8 cellular contexts compared by ENCODE assay signal in genomic region chr9:132879443-132880310, GRCh38. TPM values are rescaled to one million over a fixed set of nuclear protein-coding genes. Genes with fewer than 3 reads are reported as not detected.
DNase-seq lines count a peak whose midpoint lies in the region; ATAC-seq, FAIRE-seq and TF ChIP-seq lines count a peak whose summit lies in the region.

No MANE protein-coding gene starts in this region.

- no peaks in the 10 kb centered on the region for H3K27me3 Mint-ChIP-seq in natural killer cell treated with Interleukin-12 subunit alpha and Interleukin-12 subunit beta and Interleukin-15 and Interleukin-18, amount 100 ng/mL, for 72 hours

- TF ChIP-seq CTCF in GM12878 (IDR thresholded peaks at IDR 0.05 in 2 of 3, conservative IDR thresholded peaks at IDR 0.05 in 1 of 3; ENCODE audit: control insufficient read depth in 2 of 3, extremely low read depth in 1 of 3, insufficient read depth in 1 of 3, low read depth in 3 of 3, low read length in 3 of 3) = no peak

- H3K4me3 Mint-ChIP-seq in natural killer cell treated with Interleukin-12 subunit alpha and Interleukin-12 subunit beta and Interleukin-15 and Interleukin-18, amount 100 ng/mL, for 72 hours = peak overlapping the region; percentile 87

- H3K4me3 ChIP-seq in BLaER1 (no peak overlapping the region), HUES64 (ENCODE audit: low read length) (0 out of 2 replicates have a peak overlapping the region, but pooled peaks have one; percentile 92), GM12878 (no peak overlapping the region)

- no peaks in the 10 kb centered on the region for H3K9me3 Mint-ChIP-seq in natural killer cell treated with Interleukin-12 subunit alpha and Interleukin-12 subunit beta and Interleukin-15 and Interleukin-18, amount 100 ng/mL, for 72 hours

- SMC1A ChIA-PET in GM12878 (lab: Charles Lee; ENCODE audit: uncharacterized antibody, unreplicated experiment) = interaction anchor here (0.7 to 0.8 kb wide), 2 partner anchors 14 to 92 kb away, joined by 3 read pairs; no protein-coding TSS in a partner anchor

- no peak for DNase-seq in GM12878 (ENCODE audit: low read depth, low spot score)
- no peak for DNase-seq in natural killer cell treated with Interleukin-12 subunit alpha and Interleukin-12 subunit beta and Interleukin-15 and Interleukin-18, amount 100 ng/mL, for 72 hours (ENCODE audit: low spot score)
- no peak for DNase-seq in HUDEP-2 (lab: John Stamatoyannopoulos, UW; ENCODE audit: unreplicated experiment in 76 of 76)
- no peak for DNase-seq in NCI-H2081 treated with DMSO at 0.1 percent for 48 hours (lab: John Stamatoyannopoulos, UW)
- no peak for DNase-seq in NCI-H1694 treated with DMSO at 0.1 percent for 48 hours (lab: John Stamatoyannopoulos, UW)
- no peak for DNase-seq in DMS79 treated with DMSO at 0.1 percent for 48 hours (lab: John Stamatoyannopoulos, UW)

- H3K27me3 ChIP-seq in BLaER1 (no peaks in the 10 kb centered on the region), HUES64 (ENCODE audit: insufficient read depth, low read length) (peaks cover 22% of the 10 kb centered on the region), GM12878 (replicated peaks in 1 of 2; ENCODE audit: control insufficient read depth in 2 of 2, insufficient read depth in 2 of 2, low read length in 1 of 2) (0 out of 4 replicates have a peak, but pooled peaks cover 0 to 4% of the 10 kb centered on the region in 2 experiments)

- H3K4me1 Mint-ChIP-seq in natural killer cell treated with Interleukin-12 subunit alpha and Interleukin-12 subunit beta and Interleukin-15 and Interleukin-18, amount 100 ng/mL, for 72 hours (ENCODE audit: low read depth in 2 of 2) = peaks cover 11 to 14% of the 10 kb centered on the region in 2 donors

- TF ChIP-seq POLR2A in GM12878 (IDR thresholded peaks at IDR 0.05; ENCODE audit: low read depth, low read length) = no peak

- TF ChIP-seq EP300 in GM12878 (IDR thresholded peaks at IDR 0.05; ENCODE audit: borderline replicate concordance in 1 of 2, control insufficient read depth in 1 of 2, low read depth in 2 of 2, low read length in 2 of 2) = no peak

- in situ Hi-C loops in GM12878 (cut with MboI) = no loop called here

- WGBS in HUES64 = 86% methylated on average over 6 of the region's 7 CpGs
- whole genome bisulfite sequencing in GM12878 (ENCODE audit: insufficient coverage, insufficient replicate concordance, low lambda C conversion rate, missing lambda C conversion rate) = 45% methylated on average over 7 of the region's 7 CpGs

- POLR2A ChIA-PET in GM12878 (lab: Charles Lee) = no interaction called here

- CTCF ChIA-PET in GM12878 (lab: Yijun Ruan, JAX) = interaction anchor here (6.1 kb wide), 1 partner anchor 22 kb away, joined by 32 read pairs; no protein-coding TSS in a partner anchor

- no peak for TF ChIP-seq RAD21 in GM12878 (IDR thresholded peaks at IDR 0.05; ENCODE audit: insufficient read depth, low read depth, low read length)

- RAD21 ChIA-PET in GM12878 (lab: Charles Lee; ENCODE audit: unreplicated experiment) = no interaction called here

- no peaks in the 10 kb centered on the region for H3K79me2 ChIP-seq in GM12878 (ENCODE audit: control insufficient read depth, insufficient read depth, low read length)

- H3K27ac ChIP-seq in BLaER1 (peak overlapping the region; percentile 45; the same call in 1 of the 2 replicates), HUES64 (ENCODE audit: low read depth, low read length) (no peak overlapping the region), GM12878 (ENCODE audit: control insufficient read depth, insufficient read depth) (no peak overlapping the region)

- no TSS peak for BruUV-seq in GM12878 (replicated peaks; lab: Mats Ljungman, UMichigan)

- intact Hi-C loops in GM12878 (cut with micrococcal nuclease; ENCODE audit: unreplicated experiment) = no loop called here

- H3K27ac Mint-ChIP-seq in natural killer cell treated with Interleukin-12 subunit alpha and Interleukin-12 subunit beta and Interleukin-15 and Interleukin-18, amount 100 ng/mL, for 72 hours = peak overlapping the region; percentile 50 to 84

- ATAC-seq in GM12878 = no peak
- ATAC-seq in natural killer cell treated with Interleukin-12 subunit alpha and Interleukin-12 subunit beta and Interleukin-15 and Interleukin-18, amount 100 ng/mL, for 72 hours = no peak

- H3K36me3 Mint-ChIP-seq in natural killer cell treated with Interleukin-12 subunit alpha and Interleukin-12 subunit beta and Interleukin-15 and Interleukin-18, amount 100 ng/mL, for 72 hours = no peaks in the 10 kb centered on the region

- H3K4me1 ChIP-seq in BLaER1 (peaks cover 56% of the 10 kb centered on the region), HUES64 (ENCODE audit: insufficient read depth, low read length) (no peaks in the 10 kb centered on the region), GM12878 (ENCODE audit: control insufficient read depth, insufficient read depth, low read length) (no peaks in the 10 kb centered on the region)

- H3K4me2 ChIP-seq in BLaER1 = peak overlapping the region; percentile 96
- no peak overlapping the region for H3K4me2 ChIP-seq in GM12878 (ENCODE audit: control insufficient read depth, insufficient read depth)

- H2AFZ ChIP-seq in GM12878 (ENCODE audit: control insufficient read depth, low read depth, low read length) = no peak overlapping the region; the same call in 1 of the 2 replicates

- H3K36me3 ChIP-seq in BLaER1 (no peaks in the 10 kb centered on the region), HUES64 (ENCODE audit: insufficient read depth, low read length) (no peaks in the 10 kb centered on the region), GM12878 (ENCODE audit: control insufficient read depth in 2 of 2, insufficient read depth in 2 of 2, low read length in 1 of 2) (no peaks in the 10 kb centered on the region)

- H3K9me3 ChIP-seq in BLaER1 (no peaks in the 10 kb centered on the region), HUES64 (ENCODE audit: insufficient read depth, low read depth, low read length) (no peaks in the 10 kb centered on the region), GM12878 (replicated peaks; ENCODE audit: control insufficient read depth, insufficient read depth, low read length) (no peaks in the 10 kb centered on the region)

- no peak for FAIRE-seq in GM12878 (lab: Jason Lieb, UNC)

- peak overlapping the region; percentile 12; the same call in 1 of the 2 replicates for H3K9ac ChIP-seq in BLaER1
- no peak overlapping the region for H3K9ac ChIP-seq in HUES64 (ENCODE audit: low read depth, low read length)
- H3K9ac ChIP-seq in GM12878 (ENCODE audit: control insufficient read depth, insufficient read depth, low read length) = no peak overlapping the region

- H4K20me1 ChIP-seq in BLaER1 (no peaks in the 10 kb centered on the region), GM12878 (ENCODE audit: control insufficient read depth, insufficient read depth) (no peaks in the 10 kb centered on the region)

TF ChIP-seq in GM12878, 131 proteins besides CTCF, POLR2A, EP300 and RAD21:
- TF ChIP-seq PML (IDR thresholded peaks at IDR 0.05; ENCODE audit: low read length) (no peak), SPI1 (IDR thresholded peaks at IDR 0.05; ENCODE audit: borderline replicate concordance, insufficient read depth, low read depth, low read length) (peak; percentile 62; the same call in 1 of the 2 replicates)

RNA-seq across cellular contexts. Expression of gene SPACA9, which starts 1.0 kb away (rescaled TPM):
- 0.70 TPM for polyA plus RNA-seq in HUES64 (2013, experiment 1 of 2)
- polyA plus RNA-seq in HUES64 (2013, experiment 2 of 2) = 2.7 TPM
- total RNA-seq in GM12878 (2013; cell fraction: nucleolus; rRNA removed) = 0.71 and 0.95 TPM in 2 replicates
- total RNA-seq in GM12878 (2014; rRNA removed) = 0.68 and 0.82 TPM in 2 replicates
- total RNA-seq in GM12878 (2014; rRNA removed; fragmentation: Illumina TruSeq; extraction: Trizol) = 0.69 and 1.0 TPM in 2 replicates
- total RNA-seq in GM12878 (2021) = 1.6 and 2.1 TPM in 2 replicates
- polyA plus RNA-seq in GM12878 (2011; ENCODE audit: low read depth) = 0.72 TPM
- 0.19 and 0.72 TPM in 2 replicates for polyA plus RNA-seq in GM12878 (2011; rRNA removed)
- 1.5 and 1.6 TPM in 2 replicates for polyA plus RNA-seq in GM12878 (2011; cell fraction: cytosol; rRNA removed)
- 1.0 and 1.2 TPM in 2 replicates for polyA plus RNA-seq in GM12878 (2011; cell fraction: nucleus; rRNA removed)
- polyA plus RNA-seq in GM12878 (2012) = 1.0 and 2.1 TPM in 2 replicates
- 0.25 and 1.0 TPM in 2 replicates for polyA plus RNA-seq in GM12878 (2014; fragmentation: Illumina TruSeq; extraction: Trizol)
- polyA plus RNA-seq in GM12878 (2014; fragmentation: Nextera tagmentation; extraction: Ambion mirVana) = 1 to 10 TPM in 1 of 2 experiments, under 1 TPM in 1; 0.71 to 1.2 TPM
- 0.60 and 0.73 TPM in 2 replicates for polyA plus RNA-seq in GM12878 (2014; rRNA removed)
- 1 to 10 TPM; 1.6 to 2.9 TPM for polyA plus RNA-seq in GM12878 (2016; fragmentation: Nextera tagmentation; extraction: Ambion mirVana)
- polyA minus RNA-seq in GM12878 (2011; rRNA and poly(A)+ RNA removed) = 0.46 and 0.73 TPM in 2 replicates
- polyA minus RNA-seq in GM12878 (2011; cell fraction: cytosol; rRNA and poly(A)+ RNA removed) = 0.53 and 0.73 TPM in 2 replicates
- 0.24 and 0.48 TPM in 2 replicates for polyA minus RNA-seq in GM12878 (2011; cell fraction: nucleus; rRNA and poly(A)+ RNA removed)
- total RNA-seq in natural killer cell treated with Interleukin-12 subunit alpha and Interleukin-12 subunit beta and Interleukin-15 and Interleukin-18, amount 100 ng/mL, for 72 hours = 1 to 10 TPM in 1 of 2 donors, under 1 TPM in 1; 0.71 to 1.0 TPM

RNA-seq across cellular contexts. Expression of gene AK8, which starts 1.6 kb away (rescaled TPM):
- 0.20 TPM for polyA plus RNA-seq in HUES64 (2013, experiment 1 of 2)
- polyA plus RNA-seq in HUES64 (2013, experiment 2 of 2) = 0.70 TPM
- total RNA-seq in GM12878 (2013; cell fraction: nucleolus; rRNA removed) = 0.19 TPM in 1 of 2 replicates, not detected in the other
- not detected in 2 replicates for total RNA-seq in GM12878 (2014; rRNA removed)
- not detected in 2 replicates for total RNA-seq in GM12878 (2014; rRNA removed; fragmentation: Illumina TruSeq; extraction: Trizol)
- not detected in 2 replicates for total RNA-seq in GM12878 (2021)
- polyA plus RNA-seq in GM12878 (2011; ENCODE audit: low read depth) = not detected
- 0.09 and 0.12 TPM in 2 replicates for polyA plus RNA-seq in GM12878 (2011; rRNA removed)
- polyA plus RNA-seq in GM12878 (2011; cell fraction: cytosol; rRNA removed) = 0.10 and 0.18 TPM in 2 replicates
- 0.20 and 0.24 TPM in 2 replicates for polyA plus RNA-seq in GM12878 (2011; cell fraction: nucleus; rRNA removed)
- polyA plus RNA-seq in GM12878 (2012) = 0.18 and 0.24 TPM in 2 replicates
- polyA plus RNA-seq in GM12878 (2014; fragmentation: Illumina TruSeq; extraction: Trizol) = 0.03 TPM in 1 of 2 replicates, not detected in the other
- polyA plus RNA-seq in GM12878 (2014; fragmentation: Nextera tagmentation; extraction: Ambion mirVana) = not detected
- polyA plus RNA-seq in GM12878 (2014; rRNA removed) = 0.04 TPM in 1 of 2 replicates, not detected in the other
- under 1 TPM; 0.06 to 0.08 TPM for polyA plus RNA-seq in GM12878 (2016; fragmentation: Nextera tagmentation; extraction: Ambion mirVana)
- polyA minus RNA-seq in GM12878 (2011; rRNA and poly(A)+ RNA removed) = not detected in 2 replicates
- polyA minus RNA-seq in GM12878 (2011; cell fraction: cytosol; rRNA and poly(A)+ RNA removed) = not detected in 2 replicates
- polyA minus RNA-seq in GM12878 (2011; cell fraction: nucleus; rRNA and poly(A)+ RNA removed) = 0.12 and 0.29 TPM in 2 replicates
- total RNA-seq in natural killer cell treated with Interleukin-12 subunit alpha and Interleukin-12 subunit beta and Interleukin-15 and Interleukin-18, amount 100 ng/mL, for 72 hours = not detected
